In the genomic region with DNA sequence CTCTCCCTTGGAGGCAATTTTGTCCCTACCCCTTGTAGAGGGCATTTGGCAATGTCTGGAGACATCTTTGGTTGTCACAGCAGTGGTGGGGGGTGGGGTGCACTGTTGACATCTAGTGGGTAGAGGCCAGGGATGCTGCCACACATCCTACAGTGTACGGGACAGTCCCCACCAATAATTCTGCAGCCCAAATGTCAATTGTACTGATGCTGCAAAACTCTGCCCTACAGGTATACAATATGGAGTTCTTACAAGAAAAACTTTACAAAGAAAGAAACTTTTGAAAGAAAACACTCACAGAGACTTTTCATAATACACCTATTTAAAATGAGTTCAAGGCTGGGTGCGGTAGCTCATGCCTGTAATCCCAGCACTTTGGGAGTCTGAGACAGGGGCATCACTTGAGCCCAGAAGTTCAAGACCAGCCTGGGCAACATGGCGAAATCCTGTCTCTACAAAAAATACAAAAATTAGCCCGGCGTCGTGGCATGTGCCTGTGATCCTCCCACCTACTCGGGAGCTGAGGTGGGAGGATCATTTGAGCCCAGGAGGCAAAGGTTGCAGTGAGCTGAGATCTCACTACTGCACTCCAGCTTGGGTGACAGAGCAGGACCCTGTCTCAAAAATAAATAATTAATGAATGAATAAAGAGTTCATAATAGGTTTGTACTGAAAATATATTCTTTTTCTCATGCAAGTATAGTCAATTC, we compare ENCODE assay signal across 25 cellular contexts. TPM values are rescaled to one million over a fixed set of nuclear protein-coding genes. Genes with fewer than 3 reads are reported as not detected.
"Had no signal": no experiment of that assay in that cellular context is flagged by ENCODE, and none has a peak within 500 bp of the region (broad histone marks: within the 10 kb centered on the region; RNA-seq: fewer than 3 reads in every experiment).

No MANE protein-coding gene starts in this region.

- H3K4me3 Mint-ChIP-seq: activated CD4-positive, alpha-beta memory T cell treated with anti-CD3 and anti-CD28 coated beads for 36 hours; activated CD4-positive, alpha-beta T cell treated with anti-CD3 and anti-CD28 coated beads, Interleukin-2, amount 10 ng/mL, durations not matched to agents 24 days and 14 days; activated naive CD4-positive, alpha-beta T cell treated with anti-CD3 and anti-CD28 coated beads for 36 hours; activated naive CD8-positive, alpha-beta T cell treated with anti-CD3 and anti-CD28 coated beads for 36 hours; activated T-helper 1 cell treated with anti-CD3 and anti-CD28 coated beads, Interleukin-12 subunit alpha, Interleukin-12 subunit beta, Interleukin-2, Interleukin-4 antibody, amounts not matched to agents 30 ng/mL and 10 ng/mL and 1 ng/mL, durations not matched to agents 14 hours and 24 hours and 36 hours; brain; effector memory CD8-positive, alpha-beta T cell; nephron; T-helper 1 cell treated with Interleukin-12 subunit alpha and Interleukin-12 subunit beta and Interleukin-4 antibody, amounts not matched to agents 30 μg/mL and 1 μg/mL, for 36 hours had no signal

- DNase-seq: stimulated activated naive CD4-positive, alpha-beta T cell treated with Interleukin-2 at 50 U/mL for 16 hours; T1000 had no signal

- H3K27ac Mint-ChIP-seq: activated CD4-positive, alpha-beta memory T cell treated with anti-CD3 and anti-CD28 coated beads for 36 hours; activated CD4-positive, alpha-beta T cell treated with anti-CD3 and anti-CD28 coated beads, Interleukin-2, amount 10 ng/mL, durations not matched to agents 24 days and 14 days; activated naive CD4-positive, alpha-beta T cell treated with anti-CD3 and anti-CD28 coated beads for 36 hours; activated naive CD8-positive, alpha-beta T cell treated with anti-CD3 and anti-CD28 coated beads for 36 hours; activated T-helper 1 cell treated with anti-CD3 and anti-CD28 coated beads, Interleukin-12 subunit alpha, Interleukin-12 subunit beta, Interleukin-2, Interleukin-4 antibody, amounts not matched to agents 30 ng/mL and 10 ng/mL and 1 ng/mL, durations not matched to agents 14 hours and 24 hours and 36 hours; effector memory CD8-positive, alpha-beta T cell; nephron; T-helper 1 cell treated with Interleukin-12 subunit alpha and Interleukin-12 subunit beta and Interleukin-4 antibody, amounts not matched to agents 30 μg/mL and 1 μg/mL, for 36 hours had no signal

- H3K4me2 ChIP-seq: hepatocyte had no signal

- H3K4me1 Mint-ChIP-seq: activated naive CD8-positive, alpha-beta T cell treated with anti-CD3 and anti-CD28 coated beads for 36 hours; brain had no signal

- H3K27me3 ChIP-seq: adrenal gland, ascending aorta, cardiac muscle cell, colonic mucosa, dorsolateral prefrontal cortex, gastroesophageal sphincter, hepatocyte, neutrophil, sigmoid colon, testis, transverse colon had no signal

- H3K27me3 Mint-ChIP-seq: activated CD4-positive, alpha-beta memory T cell treated with anti-CD3 and anti-CD28 coated beads for 36 hours; activated CD4-positive, alpha-beta T cell treated with anti-CD3 and anti-CD28 coated beads, Interleukin-2, amount 10 ng/mL, durations not matched to agents 24 days and 14 days; progenitor cell of endocrine pancreas had no signal

- H3K9me3 ChIP-seq: adrenal gland, ascending aorta, colonic mucosa, gastroesophageal sphincter, neutrophil, sigmoid colon, testis, transverse colon had no signal

- H3K27ac ChIP-seq: adrenal gland, ascending aorta, cardiac muscle cell, colonic mucosa, dorsolateral prefrontal cortex, gastroesophageal sphincter, neutrophil, sigmoid colon, testis, transverse colon had no signal

- H3K4me3 ChIP-seq: adrenal gland, ascending aorta, cardiac muscle cell, colonic mucosa, dorsolateral prefrontal cortex, gastroesophageal sphincter, hepatocyte, lung, sigmoid colon, testis, transverse colon had no signal

- H3K4me1 ChIP-seq: adrenal gland, ascending aorta, colonic mucosa, sigmoid colon, testis, transverse colon had no signal

- H3K9me3 Mint-ChIP-seq: activated CD4-positive, alpha-beta memory T cell treated with anti-CD3 and anti-CD28 coated beads for 36 hours; activated CD4-positive, alpha-beta T cell treated with anti-CD3 and anti-CD28 coated beads, Interleukin-2, amount 10 ng/mL, durations not matched to agents 24 days and 14 days; activated naive CD4-positive, alpha-beta T cell treated with anti-CD3 and anti-CD28 coated beads for 36 hours; activated naive CD8-positive, alpha-beta T cell treated with anti-CD3 and anti-CD28 coated beads for 36 hours; activated T-helper 1 cell treated with anti-CD3 and anti-CD28 coated beads, Interleukin-12 subunit alpha, Interleukin-12 subunit beta, Interleukin-2, Interleukin-4 antibody, amounts not matched to agents 30 ng/mL and 10 ng/mL and 1 ng/mL, durations not matched to agents 14 hours and 24 hours and 36 hours; effector memory CD8-positive, alpha-beta T cell; nephron; T-helper 1 cell treated with Interleukin-12 subunit alpha and Interleukin-12 subunit beta and Interleukin-4 antibody, amounts not matched to agents 30 μg/mL and 1 μg/mL, for 36 hours had no signal

- H3K36me3 ChIP-seq: adrenal gland, cardiac muscle cell, colonic mucosa, neutrophil, transverse colon had no signal

- H3K36me3 Mint-ChIP-seq: activated CD4-positive, alpha-beta memory T cell treated with anti-CD3 and anti-CD28 coated beads for 36 hours; activated naive CD8-positive, alpha-beta T cell treated with anti-CD3 and anti-CD28 coated beads for 36 hours; brain had no signal

- H2AFZ ChIP-seq: hepatocyte had no signal

RNA-seq across cellular contexts. Expression of a gene that starts 59.4 kb away (rescaled TPM):
- total RNA-seq: activated CD4-positive, alpha-beta memory T cell treated with anti-CD3 and anti-CD28 coated beads for 36 hours; activated CD4-positive, alpha-beta T cell treated with anti-CD3 and anti-CD28 coated beads, Interleukin-2, amount 10 ng/mL, durations not matched to agents 24 days and 14 days; activated CD8-positive, alpha-beta memory T cell treated with anti-CD3 and anti-CD28 coated beads for 36 hours; activated naive CD4-positive, alpha-beta T cell treated with anti-CD3 and anti-CD28 coated beads for 36 hours; activated naive CD8-positive, alpha-beta T cell treated with anti-CD3 and anti-CD28 coated beads for 36 hours; activated T-helper 1 cell treated with anti-CD3 and anti-CD28 coated beads, Interleukin-12 subunit alpha, Interleukin-12 subunit beta, Interleukin-2, Interleukin-4 antibody, amounts not matched to agents 30 ng/mL and 10 ng/mL and 1 ng/mL, durations not matched to agents 14 hours and 24 hours and 36 hours had no signal
